In genomic region chr19:35994868-35995654, GRCh38 we compare ENCODE assay signal across 8 cellular contexts. TPM values are rescaled to one million over a fixed set of nuclear protein-coding genes. Genes with fewer than 3 reads are reported as not detected.
DNase-seq lines count a peak whose midpoint lies in the region; ATAC-seq and TF ChIP-seq lines count a peak whose summit lies in the region.

A gene with protein sequence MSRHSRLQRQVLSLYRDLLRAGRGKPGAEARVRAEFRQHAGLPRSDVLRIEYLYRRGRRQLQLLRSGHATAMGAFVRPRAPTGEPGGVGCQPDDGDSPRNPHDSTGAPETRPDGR (plus strand): TSS chr19:35995188. CDS start chr19:35995275, 87 bp downstream.

- H3K27me3 ChIP-seq in BE2C: no peaks in the 10 kb centered on the region

- H3K4me1 ChIP-seq in BE2C: no peaks in the 10 kb centered on the region

- intact Hi-C loops in activated CD4-positive, alpha-beta T cell treated with anti-CD3 and anti-CD28 coated beads, Interleukin-2, amount 10 ng/mL, durations not matched to agents 24 days and 14 days (cut with micrococcal nuclease): loop anchor here (1.0 to 5.0 kb wide), 4 partner anchors 19 to 132 kb away; partner anchors contain the start of genes ALKBH6, THAP8 and WDR62

- H3K27ac Mint-ChIP-seq in activated CD4-positive, alpha-beta T cell treated with anti-CD3 and anti-CD28 coated beads, Interleukin-2, amount 10 ng/mL, durations not matched to agents 24 days and 14 days: peak within 1 kb of the TSS; percentile 92

- no peaks in the 10 kb centered on the region for H3K27me3 Mint-ChIP-seq in activated CD4-positive, alpha-beta T cell treated with anti-CD3 and anti-CD28 coated beads, Interleukin-2, amount 10 ng/mL, durations not matched to agents 24 days and 14 days

- peak; percentile 85 for TF ChIP-seq POLR2A in GM19193 (IDR thresholded peaks at IDR 0.05; ENCODE audit: extremely low read depth, insufficient read depth, insufficient read length)

- H3K36me3 ChIP-seq in BE2C: peaks cover 6% of the 10 kb centered on the region

- H3K36me3 Mint-ChIP-seq in activated CD4-positive, alpha-beta T cell treated with anti-CD3 and anti-CD28 coated beads, Interleukin-2, amount 10 ng/mL, durations not matched to agents 24 days and 14 days (ENCODE audit: low read depth): peaks cover 20% of the 10 kb centered on the region

- H3K4me3 ChIP-seq in BE2C (ENCODE audit: low read depth, low read length) (peak within 1 kb of the TSS; percentile 85), coronary artery (peak within 1 kb of the TSS; percentile 84)

- TF ChIP-seq CTCF in BE2C (IDR thresholded peaks at IDR 0.05; ENCODE audit: low read depth, low read length): no peak
- TF ChIP-seq CTCF in coronary artery (IDR thresholded peaks at IDR 0.05): no peak

- H3K27ac ChIP-seq in coronary artery: peak within 1 kb of the TSS; percentile 73 to 87

- H3K9me3 ChIP-seq in BE2C: no peaks in the 10 kb centered on the region

- H3K9me3 Mint-ChIP-seq in activated CD4-positive, alpha-beta T cell treated with anti-CD3 and anti-CD28 coated beads, Interleukin-2, amount 10 ng/mL, durations not matched to agents 24 days and 14 days: no peaks in the 10 kb centered on the region

- H3K4me1 Mint-ChIP-seq in activated CD4-positive, alpha-beta T cell treated with anti-CD3 and anti-CD28 coated beads, Interleukin-2, amount 10 ng/mL, durations not matched to agents 24 days and 14 days: peaks cover 31% of the 10 kb centered on the region

- ATAC-seq in HG03442 (IDR thresholded peaks at IDR 0.05; ENCODE audit: unreplicated experiment): peak; percentile 67

- H3K4me3 Mint-ChIP-seq in activated CD4-positive, alpha-beta T cell treated with anti-CD3 and anti-CD28 coated beads, Interleukin-2, amount 10 ng/mL, durations not matched to agents 24 days and 14 days: peak within 1 kb of the TSS; percentile 92

- DNase-seq in BE2C: peak; percentile 96
- DNase-seq in NCI-H524 treated with DMSO at 0.1 percent for 48 hours (lab: John Stamatoyannopoulos, UW): peak; percentile 85
- DNase-seq in activated CD4-positive, alpha-beta T cell treated with anti-CD3 and anti-CD28 coated beads, Interleukin-2, amount 10 ng/mL, durations not matched to agents 24 days and 14 days: peak; percentile 98
- peak; percentile 97 for DNase-seq in coronary artery (ENCODE audit: low spot score)
- peak; percentile 98 for DNase-seq in left kidney (ENCODE audit: low read depth, low spot score)
- peak; percentile 95 to 98 for DNase-seq in stimulated activated CD4-positive, alpha-beta T cell treated with anti-CD3 and anti-CD28 coated beads, Interleukin-2, amount 100 ng/mL, for 24 hours

RNA-seq across cellular contexts. Expression of the gene that starts here (rescaled TPM):
- 38.6 TPM for polyA plus RNA-seq in BE2C (2012; ENCODE audit: insufficient read depth, insufficient read length, low read depth)
- 21.4 and 23.1 TPM in 2 replicates for total RNA-seq in activated CD4-positive, alpha-beta T cell treated with anti-CD3 and anti-CD28 coated beads, Interleukin-2, amount 10 ng/mL, durations not matched to agents 24 days and 14 days

Comparison
In these comparisons a context has a peak if more than half of its experiments do, and no peak if none do; other contexts are left out.
1. Peak in every context shown above with its lines: DNase-seq, ATAC-seq, H3K4me3 ChIP-seq and H3K27ac ChIP-seq.